In the genomic region with DNA sequence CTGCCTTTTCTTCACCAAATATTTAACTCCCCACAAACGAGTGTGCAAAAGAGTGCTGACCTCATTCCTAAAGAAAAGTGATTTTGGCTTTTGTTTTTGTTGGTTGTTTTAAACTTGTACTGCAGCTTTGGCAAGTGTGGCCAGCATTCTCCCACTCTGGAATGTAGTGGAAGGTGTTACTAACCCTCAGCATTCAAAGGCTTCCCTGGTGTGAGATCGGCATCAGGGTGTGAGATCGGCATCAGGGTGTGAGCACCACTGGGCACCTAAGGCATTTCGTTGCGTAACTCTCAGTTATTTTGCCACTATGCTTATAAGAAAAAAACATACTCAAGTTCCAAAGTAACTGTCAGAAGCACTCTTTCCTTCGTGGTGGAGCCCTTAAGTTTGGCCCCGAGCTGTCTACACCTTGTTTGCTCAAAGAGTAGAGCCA, we compare ENCODE assay signal across 8 cellular contexts. TPM values are rescaled to one million over a fixed set of nuclear protein-coding genes. Genes with fewer than 3 reads are reported as not detected.
A peak's percentile ranks its signal among the peaks of the same experiment; 100 is the strongest.
DNase-seq lines count a peak whose midpoint lies in the region; ATAC-seq and TF ChIP-seq lines count a peak whose summit lies in the region.

No MANE protein-coding gene starts in this region.

- CTCF ChIA-PET in mammary epithelial cell (lab: Charles Lee; ENCODE audit: low non-redundant PET), result no interaction called here

- H3K27ac Mint-ChIP-seq in stimulated activated naive CD8-positive, alpha-beta T cell treated with anti-CD3 and anti-CD28 coated beads, Interleukin-15, Interleukin-2, amounts not matched to agents 100 ng/mL and 50 ng/mL, for 24 hours, result no peak overlapping the region

- peak overlapping the region; percentile 84 for H3K4me3 Mint-ChIP-seq in stimulated activated naive CD8-positive, alpha-beta T cell treated with anti-CD3 and anti-CD28 coated beads, Interleukin-15, Interleukin-2, amounts not matched to agents 100 ng/mL and 50 ng/mL, for 24 hours

- BruUV-seq in mammary epithelial cell (replicated peaks; lab: Mats Ljungman, UMichigan), result no TSS peak

- H3K36me3 Mint-ChIP-seq in stimulated activated naive CD8-positive, alpha-beta T cell treated with anti-CD3 and anti-CD28 coated beads, Interleukin-15, Interleukin-2, amounts not matched to agents 100 ng/mL and 50 ng/mL, for 24 hours (ENCODE audit: low read depth), result no peaks in the 10 kb centered on the region

- peaks cover 24% of the 10 kb centered on the region for H3K4me1 ChIP-seq in mammary epithelial cell (ENCODE audit: insufficient read depth, low read length)
- H3K4me1 ChIP-seq in lower lobe of right lung, result peaks cover 40% of the 10 kb centered on the region
- H3K4me1 ChIP-seq in uterus, result peaks cover 0 to 7% of the 10 kb centered on the region in 2 donors

- peaks cover 67% of the 10 kb centered on the region for H3K27me3 Mint-ChIP-seq in stimulated activated naive CD8-positive, alpha-beta T cell treated with anti-CD3 and anti-CD28 coated beads, Interleukin-15, Interleukin-2, amounts not matched to agents 100 ng/mL and 50 ng/mL, for 24 hours

- H3K36me3 ChIP-seq in mammary epithelial cell (ENCODE audit: insufficient read depth, low read length) (no peaks in the 10 kb centered on the region), lower lobe of right lung (no peaks in the 10 kb centered on the region), uterus (no peaks in the 10 kb centered on the region)

- H3K27me3 ChIP-seq in mammary epithelial cell (ENCODE audit: insufficient read depth, low read length) (no peaks in the 10 kb centered on the region), lower lobe of right lung (ENCODE audit: low read depth) (no peaks in the 10 kb centered on the region), uterus (no peaks in the 10 kb centered on the region)

- intact Hi-C loops in mammary epithelial cell (cut with micrococcal nuclease) (loop anchor here (1.0 to 10.0 kb wide), 2 partner anchors 29 to 89 kb away; a partner anchor contains a TSS), lower lobe of right lung (cut with DNase I) (no loop called here), uterus (cut with DNase I; ENCODE audit: low total_unique reads) (loop anchor here (10.0 kb wide), 1 partner anchor 89 kb away; a partner anchor contains a TSS)

- no peak for TF ChIP-seq CTCF in mammary epithelial cell (conservative IDR thresholded peaks at IDR 0.05 in 1 of 2, IDR thresholded peaks at IDR 0.05 in 1 of 2; ENCODE audit: extremely low read depth in 1 of 2, insufficient read depth in 1 of 2, low read depth in 1 of 2, low read length in 2 of 2)
- no peak for TF ChIP-seq CTCF in lower lobe of right lung (IDR thresholded peaks at IDR 0.05)
- no peak for TF ChIP-seq CTCF in uterus (IDR thresholded peaks at IDR 0.05)

- WGBS in mammary epithelial cell (ENCODE audit: low coverage, missing lambda C conversion rate), result 6% methylated on average over 6 of the region's 7 CpGs

- H4K20me1 ChIP-seq in mammary epithelial cell (ENCODE audit: insufficient read depth, low read length), result no peaks in the 10 kb centered on the region

- no peaks in the 10 kb centered on the region for H3K9me3 ChIP-seq in mammary epithelial cell (replicated peaks; ENCODE audit: insufficient read depth, low read length)
- no peaks in the 10 kb centered on the region for H3K9me3 ChIP-seq in lower lobe of right lung
- no peaks in the 10 kb centered on the region for H3K9me3 ChIP-seq in uterus

- dilution Hi-C loops in mammary epithelial cell (cut with HindIII; ENCODE audit: low sequenced_read_pairs), result no loop called here

- peak overlapping the region; percentile 97 for H2AFZ ChIP-seq in mammary epithelial cell (ENCODE audit: low read depth, low read length)

- H3K4me3 ChIP-seq in mammary epithelial cell (replicated peaks in 1 of 3; ENCODE audit: insufficient read depth in 1 of 3, low read depth in 2 of 3, low read length in 3 of 3), result peak overlapping the region; percentile 74 to 83 (median 77)
- H3K4me3 ChIP-seq in lower lobe of right lung, result peak overlapping the region; percentile 89
- peak overlapping the region; percentile 67 to 79 for H3K4me3 ChIP-seq in uterus

- H3K79me2 ChIP-seq in mammary epithelial cell (ENCODE audit: insufficient read depth, low read length), result no peaks in the 10 kb centered on the region

- in situ Hi-C loops in mammary epithelial cell (cut with MboI; ENCODE audit: low sequenced_read_pairs in 2 of 2), result no loop called here

- H3K4me2 ChIP-seq in mammary epithelial cell (ENCODE audit: insufficient read depth, low read depth, low read length), result peak overlapping the region; percentile 99

- no peak for TF ChIP-seq POLR2A in uterus (IDR thresholded peaks at IDR 0.05)

- H3K9me3 Mint-ChIP-seq in stimulated activated naive CD8-positive, alpha-beta T cell treated with anti-CD3 and anti-CD28 coated beads, Interleukin-15, Interleukin-2, amounts not matched to agents 100 ng/mL and 50 ng/mL, for 24 hours, result no peaks in the 10 kb centered on the region

- ATAC-seq in stimulated activated naive CD8-positive, alpha-beta T cell treated with anti-CD3 and anti-CD28 coated beads, Interleukin-15, Interleukin-2, amounts not matched to agents 100 U/mL and 50 U/mL, for 24 hours, result no peak
- ATAC-seq in lower lobe of right lung, result peak; percentile 76 to 77
- ATAC-seq in GM21529 (IDR thresholded peaks at IDR 0.05; ENCODE audit: unreplicated experiment), result no peak

- peaks cover 13% of the 10 kb centered on the region for H3K4me1 Mint-ChIP-seq in stimulated activated naive CD8-positive, alpha-beta T cell treated with anti-CD3 and anti-CD28 coated beads, Interleukin-15, Interleukin-2, amounts not matched to agents 100 ng/mL and 50 ng/mL, for 24 hours (ENCODE audit: low read depth)

- no peak for DNase-seq in stimulated activated naive CD8-positive, alpha-beta T cell treated with anti-CD3 and anti-CD28 coated beads, Interleukin-15, Interleukin-2, amounts not matched to agents 100 U/mL and 50 U/mL, for 24 hours
- DNase-seq in mammary epithelial cell (peak; percentile 59), lower lobe of right lung (peak; percentile 57), uterus (no peak), GM19240 (ENCODE audit: insufficient read length, low spot score) (no peak), LoVo (ENCODE audit: low spot score) (no peak)

- H3K27ac ChIP-seq in mammary epithelial cell (ENCODE audit: insufficient read depth, low read depth, low read length) (no peak overlapping the region), lower lobe of right lung (peak overlapping the region; percentile 93), uterus (peak overlapping the region; percentile 94)

- no peak overlapping the region for H3K9ac ChIP-seq in mammary epithelial cell (ENCODE audit: insufficient read depth, low read length)

RNA-seq across cellular contexts. Expression of a gene that starts 1.7 kb away (rescaled TPM):
- total RNA-seq in mammary epithelial cell (10 to 100 TPM; 25.6 to 62.8 TPM), lower lobe of right lung (262 TPM), uterus (100 to 1,000 TPM; 108 to 335 (median 219) TPM)
- polyA plus RNA-seq in mammary epithelial cell, result 12.7 TPM
- polyA minus RNA-seq in mammary epithelial cell, result 65.6 TPM

Comparison
In these comparisons a context has a peak if more than half of its experiments do, and no peak if none do; other contexts are left out.
1. ATAC-seq: peak in lower lobe of right lung (2 of 2); none in stimulated activated naive CD8-positive, alpha-beta T cell treated with anti-CD3 and anti-CD28 coated beads, Interleukin-15, Interleukin-2, amounts not matched to agents 100 U/mL and 50 U/mL, for 24 hours (single experiment) and GM21529 (single experiment).
2. DNase-seq: peak in mammary epithelial cell (single experiment) and lower lobe of right lung (single experiment); none in stimulated activated naive CD8-positive, alpha-beta T cell treated with anti-CD3 and anti-CD28 coated beads, Interleukin-15, Interleukin-2, amounts not matched to agents 100 U/mL and 50 U/mL, for 24 hours (single experiment), uterus (0 of 2), GM19240 (single experiment) and LoVo (single experiment).
3. Peak in every context shown above with its lines, with median percentiles within 50 percentile points of each other: H3K4me3 ChIP-seq.